Comparison of ENCODE assay signal across 15 cellular contexts in genomic region chr21:31538821-31539220, GRCh38.
"Had no signal": no experiment of that assay in that cellular context is flagged by ENCODE, and none has a peak within 500 bp of the region (broad histone marks: within the 10 kb centered on the region; RNA-seq: fewer than 3 reads in every experiment).

No MANE protein-coding gene starts in this region.

- H3K27ac Mint-ChIP-seq: activated CD4-positive, alpha-beta T cell treated with anti-CD3 and anti-CD28 coated beads, Interleukin-2, amount 10 ng/mL, durations not matched to agents 7 days and 5 days; activated naive CD8-positive, alpha-beta T cell treated with anti-CD3 and anti-CD28 coated beads, Interleukin-2, amount 10 ng/mL, durations not matched to agents 7 days and 5 days; activated T-helper 1 cell treated with anti-CD3 and anti-CD28 coated beads, Interleukin-12 subunit alpha, Interleukin-12 subunit beta, Interleukin-2, Interleukin-4 antibody, amounts not matched to agents 30 ng/mL and 10 ng/mL and 1 ng/mL, durations not matched to agents 14 hours and 24 hours and 36 hours; neural progenitor cell; stimulated activated naive CD8-positive, alpha-beta T cell treated with anti-CD3 and anti-CD28 coated beads, Interleukin-15, amount 100 ng/mL, for 72 hours had no signal

- H3K27ac ChIP-seq: brain microvascular endothelial cell, neural progenitor cell, sigmoid colon, upper lobe of right lung had no signal

- H3K4me3 ChIP-seq: lung, neural progenitor cell, sigmoid colon, upper lobe of right lung had no signal

- H3K27me3 ChIP-seq: brain microvascular endothelial cell, neural progenitor cell, sigmoid colon, upper lobe of right lung had no signal

- H3K9me3 Mint-ChIP-seq: activated CD4-positive, alpha-beta T cell treated with anti-CD3 and anti-CD28 coated beads, Interleukin-2, amount 10 ng/mL, durations not matched to agents 7 days and 5 days; activated naive CD8-positive, alpha-beta T cell treated with anti-CD3 and anti-CD28 coated beads, Interleukin-2, amount 10 ng/mL, durations not matched to agents 7 days and 5 days; activated T-helper 1 cell treated with anti-CD3 and anti-CD28 coated beads, Interleukin-12 subunit alpha, Interleukin-12 subunit beta, Interleukin-2, Interleukin-4 antibody, amounts not matched to agents 30 ng/mL and 10 ng/mL and 1 ng/mL, durations not matched to agents 14 hours and 24 hours and 36 hours; neural progenitor cell; stimulated activated naive CD8-positive, alpha-beta T cell treated with anti-CD3 and anti-CD28 coated beads, Interleukin-15, amount 100 ng/mL, for 72 hours had no signal

- ATAC-seq: stimulated activated naive CD8-positive, alpha-beta T cell treated with anti-CD3 and anti-CD28 coated beads, Interleukin-15, amount 100 ng/mL, for 72 hours; upper lobe of right lung had no signal

- DNase-seq: activated CD4-positive, alpha-beta T cell treated with anti-CD3 and anti-CD28 coated beads, Interleukin-2, amount 10 ng/mL, durations not matched to agents 7 days and 5 days; activated CD8-positive, alpha-beta memory T cell treated with anti-CD3 and anti-CD28 coated beads for 24 hours; activated naive CD8-positive, alpha-beta T cell treated with anti-CD3 and anti-CD28 coated beads, Interleukin-2, amount 10 ng/mL, durations not matched to agents 7 days and 5 days; brain microvascular endothelial cell; cerebellar nuclear complex; effector memory CD4-positive, alpha-beta T cell; foreskin fibroblast; midbrain; sigmoid colon; stimulated activated CD4-positive, alpha-beta T cell treated with anti-CD3 and anti-CD28 coated beads, Interleukin-1b, Interleukin-23, amount 100 ng/mL, for 48 hours; stimulated activated naive CD8-positive, alpha-beta T cell treated with anti-CD3 and anti-CD28 coated beads, Interleukin-15, amount 100 ng/mL, for 72 hours; upper lobe of right lung had no signal

- H2AFZ ChIP-seq: neural progenitor cell had no signal

- H3K36me3 ChIP-seq: brain microvascular endothelial cell, neural progenitor cell, sigmoid colon, upper lobe of right lung had no signal

- H3K36me3 Mint-ChIP-seq: activated naive CD8-positive, alpha-beta T cell treated with anti-CD3 and anti-CD28 coated beads, Interleukin-2, amount 10 ng/mL, durations not matched to agents 7 days and 5 days had no signal

- H3K9ac ChIP-seq: neural progenitor cell had no signal

- H3K4me3 Mint-ChIP-seq: activated CD4-positive, alpha-beta T cell treated with anti-CD3 and anti-CD28 coated beads, Interleukin-2, amount 10 ng/mL, durations not matched to agents 7 days and 5 days; activated naive CD8-positive, alpha-beta T cell treated with anti-CD3 and anti-CD28 coated beads, Interleukin-2, amount 10 ng/mL, durations not matched to agents 7 days and 5 days; activated T-helper 1 cell treated with anti-CD3 and anti-CD28 coated beads, Interleukin-12 subunit alpha, Interleukin-12 subunit beta, Interleukin-2, Interleukin-4 antibody, amounts not matched to agents 30 ng/mL and 10 ng/mL and 1 ng/mL, durations not matched to agents 14 hours and 24 hours and 36 hours; neural progenitor cell; stimulated activated naive CD8-positive, alpha-beta T cell treated with anti-CD3 and anti-CD28 coated beads, Interleukin-15, amount 100 ng/mL, for 72 hours had no signal

- H3K9me3 ChIP-seq: sigmoid colon, upper lobe of right lung had no signal

- H3K4me2 ChIP-seq: neural progenitor cell had no signal

- H3K4me1 Mint-ChIP-seq: activated CD4-positive, alpha-beta T cell treated with anti-CD3 and anti-CD28 coated beads, Interleukin-2, amount 10 ng/mL, durations not matched to agents 7 days and 5 days; stimulated activated naive CD8-positive, alpha-beta T cell treated with anti-CD3 and anti-CD28 coated beads, Interleukin-15, amount 100 ng/mL, for 72 hours had no signal

- H3K4me1 ChIP-seq: neural progenitor cell, sigmoid colon, upper lobe of right lung had no signal

- H3K27me3 Mint-ChIP-seq: activated CD4-positive, alpha-beta T cell treated with anti-CD3 and anti-CD28 coated beads, Interleukin-2, amount 10 ng/mL, durations not matched to agents 7 days and 5 days; activated naive CD8-positive, alpha-beta T cell treated with anti-CD3 and anti-CD28 coated beads, Interleukin-2, amount 10 ng/mL, durations not matched to agents 7 days and 5 days; stimulated activated naive CD8-positive, alpha-beta T cell treated with anti-CD3 and anti-CD28 coated beads, Interleukin-15, amount 100 ng/mL, for 72 hours had no signal
